29 cellular contexts compared by ENCODE assay signal in the genomic region with DNA sequence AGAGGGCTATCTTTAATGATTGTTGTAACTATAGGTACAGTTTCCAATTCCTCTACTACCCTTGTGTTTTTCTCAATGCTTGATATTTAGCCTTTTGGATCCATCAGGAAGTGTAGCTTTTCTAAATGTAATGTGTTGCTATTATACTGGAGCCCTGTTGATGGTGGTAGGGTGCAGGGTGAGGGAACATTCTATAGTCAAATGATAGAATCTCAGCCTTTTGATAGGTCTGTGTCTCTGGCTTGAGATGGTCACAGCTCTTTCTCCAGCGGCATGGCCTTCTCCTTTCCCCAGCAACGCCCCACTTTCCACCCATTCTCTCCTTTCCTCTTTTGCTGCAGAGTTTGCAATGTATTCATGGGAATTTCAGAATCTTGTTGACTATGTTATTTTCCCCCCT.
"Had no signal": no experiment of that assay in that cellular context is flagged by ENCODE, and none has a peak within 500 bp of the region (broad histone marks: within the 10 kb centered on the region; RNA-seq: fewer than 3 reads in every experiment).

No MANE protein-coding gene starts in this region.

- H3K4me1 ChIP-seq: esophagus squamous epithelium, gastroesophageal sphincter, heart right ventricle had no signal

- H3K27me3 ChIP-seq: brain microvascular endothelial cell, esophagus squamous epithelium, gastroesophageal sphincter, heart right ventricle, hepatocyte had no signal

- H3K4me3 ChIP-seq: coronary artery, dorsolateral prefrontal cortex, esophagus squamous epithelium, gastroesophageal sphincter, heart right ventricle, hepatocyte had no signal

- H3K79me2 ChIP-seq: hepatocyte had no signal

- H3K4me1 Mint-ChIP-seq: activated CD4-positive, alpha-beta memory T cell treated with anti-CD3 and anti-CD28 coated beads, Interleukin-2, amount 10 ng/mL, durations not matched to agents 7 days and 5 days; activated CD4-positive, alpha-beta T cell treated with anti-CD3 and anti-CD28 coated beads, Interleukin-2, amount 10 ng/mL, durations not matched to agents 7 days and 5 days; activated T-helper 17 cell treated with anti-CD3 and anti-CD28 coated beads, Interleukin-2, amount 50 U/mL, for 72 hours; central memory CD8-positive, alpha-beta T cell; T-helper 17 cell had no signal

- H3K27ac Mint-ChIP-seq: activated CD4-positive, alpha-beta memory T cell treated with anti-CD3 and anti-CD28 coated beads, Interleukin-2, amount 10 ng/mL, durations not matched to agents 7 days and 5 days; activated CD4-positive, alpha-beta T cell treated with anti-CD3 and anti-CD28 coated beads, Interleukin-2, amount 10 ng/mL, durations not matched to agents 7 days and 5 days; activated naive CD8-positive, alpha-beta T cell; activated T-helper 17 cell treated with anti-CD3 and anti-CD28 coated beads, Interleukin-2, amount 50 U/mL, for 72 hours; dendritic cell treated with granulocyte-macrophage colony-stimulating factor and Interleukin-4, amounts not matched to agents 40 ng/mL and 50 ng/mL, for 4 days; T-helper 17 cell; T-helper 2 cell treated with Interferon-gamma antibody and Interleukin-4, amounts not matched to agents 5 μg/mL and 100 μg/mL, for 36 hours had no signal

- H3K4me2 ChIP-seq: hepatocyte had no signal

- H3K27ac ChIP-seq: brain microvascular endothelial cell, coronary artery, dorsolateral prefrontal cortex, esophagus squamous epithelium, gastroesophageal sphincter, heart right ventricle, hepatocyte had no signal

- H3K36me3 ChIP-seq: brain microvascular endothelial cell, esophagus squamous epithelium, gastroesophageal sphincter, heart right ventricle had no signal

- H3K27me3 Mint-ChIP-seq: activated CD4-positive, alpha-beta memory T cell treated with anti-CD3 and anti-CD28 coated beads, Interleukin-2, amount 10 ng/mL, durations not matched to agents 7 days and 5 days; activated CD4-positive, alpha-beta T cell treated with anti-CD3 and anti-CD28 coated beads, Interleukin-2, amount 10 ng/mL, durations not matched to agents 7 days and 5 days; activated naive CD8-positive, alpha-beta T cell; activated T-helper 17 cell treated with anti-CD3 and anti-CD28 coated beads, Interleukin-2, amount 50 U/mL, for 72 hours; central memory CD8-positive, alpha-beta T cell; dendritic cell treated with granulocyte-macrophage colony-stimulating factor and Interleukin-4, amounts not matched to agents 40 ng/mL and 50 ng/mL, for 4 days; T-helper 17 cell had no signal

- DNase-seq: activated CD4-positive, alpha-beta memory T cell treated with anti-CD3 and anti-CD28 coated beads, Interleukin-2, amount 10 ng/mL, durations not matched to agents 7 days and 5 days; activated CD4-positive, alpha-beta T cell treated with anti-CD3 and anti-CD28 coated beads for 1 hour; activated CD4-positive, alpha-beta T cell treated with anti-CD3 and anti-CD28 coated beads for 4 hours; activated CD4-positive, alpha-beta T cell treated with anti-CD3 and anti-CD28 coated beads, Interleukin-2, amount 10 ng/mL, durations not matched to agents 7 days and 5 days; activated CD4-positive, alpha-beta T cell treated with anti-CD3 and anti-CD28 coated beads, Interleukin-2, amount 50 U/mL, for 4 hours; activated CD8-positive, alpha-beta memory T cell treated with anti-CD3 and anti-CD28 coated beads for 24 hours; activated effector memory CD4-positive, alpha-beta T cell treated with Interleukin-2 at 50 U/mL for 16 hours; activated gamma-delta T cell treated with Interleukin-2 at 50 U/mL for 16 hours; activated naive CD4-positive, alpha-beta T cell treated with anti-CD3 and anti-CD28 coated beads, Interleukin-2, amount 50 U/mL, for 16 hours; activated naive CD4-positive, alpha-beta T cell treated with Interleukin-2 at 50 U/mL for 16 hours; activated T-cell treated with anti-CD3 and anti-CD28 coated beads, Interleukin-2, amount 50 U/mL, for 4 hours; amniotic stem cell; anterior cingulate cortex; brain microvascular endothelial cell; dorsolateral prefrontal cortex; effector memory CD4-positive, alpha-beta T cell; esophagus squamous epithelium; foreskin melanocyte; heart right ventricle; T-helper 17 cell; T1000 had no signal

- H3K36me3 Mint-ChIP-seq: activated naive CD8-positive, alpha-beta T cell had no signal

- H3K4me3 Mint-ChIP-seq: activated CD4-positive, alpha-beta memory T cell treated with anti-CD3 and anti-CD28 coated beads, Interleukin-2, amount 10 ng/mL, durations not matched to agents 7 days and 5 days; activated CD4-positive, alpha-beta T cell treated with anti-CD3 and anti-CD28 coated beads, Interleukin-2, amount 10 ng/mL, durations not matched to agents 7 days and 5 days; activated naive CD8-positive, alpha-beta T cell; activated T-cell treated with anti-CD3 and anti-CD28 coated beads, Interleukin-2, amount 50 U/mL, for 4 hours; activated T-helper 17 cell treated with anti-CD3 and anti-CD28 coated beads, Interleukin-2, amount 50 U/mL, for 72 hours; central memory CD8-positive, alpha-beta T cell; dendritic cell treated with granulocyte-macrophage colony-stimulating factor and Interleukin-4, amounts not matched to agents 40 ng/mL and 50 ng/mL, for 4 days; T-helper 17 cell; T-helper 2 cell treated with Interferon-gamma antibody and Interleukin-4, amounts not matched to agents 5 μg/mL and 100 μg/mL, for 36 hours had no signal

- H2AFZ ChIP-seq: hepatocyte had no signal
